ENCODE assay signal across 25 cellular contexts in genomic region chr6:15147827-15148226, GRCh38.
DNase-seq lines count a peak whose midpoint lies in the region; ATAC-seq and TF ChIP-seq lines count a peak whose summit lies in the region.
"Had no signal": no experiment of that assay in that cellular context is flagged by ENCODE, and none has a peak within 500 bp of the region (broad histone marks: within the 10 kb centered on the region; RNA-seq: fewer than 3 reads in every experiment).

No MANE protein-coding gene starts in this region.

- no peaks in the 10 kb centered on the region for H3K9me3 ChIP-seq in breast epithelium
- H3K9me3 ChIP-seq in esophagus (ENCODE audit: control insufficient read depth in 2 of 2, insufficient read depth in 1 of 2, low read depth in 1 of 2, low read length in 1 of 2) = no peaks in the 10 kb centered on the region
- H3K9me3 ChIP-seq: BE2C, lower lobe of right lung, tibial artery had no signal

- POLR2A ChIA-PET in MCF 10A (lab: Yijun Ruan, JAX) (interaction anchor here (0.7 to 1.0 kb wide), 2 partner anchors 99 to 108 kb away, joined by 3 to 7 read pairs; no protein-coding TSS in a partner anchor), RWPE1 (lab: Yijun Ruan, JAX; ENCODE audit: low non-redundant PET) (no interaction called here)

- H3K4me1 ChIP-seq in breast epithelium = no peaks in the 10 kb centered on the region
- peaks cover 0 to 7% of the 10 kb centered on the region in 2 donors for H3K4me1 ChIP-seq in esophagus (ENCODE audit: control insufficient read depth in 2 of 2, insufficient read depth in 2 of 2, low read length in 1 of 2)
- H3K4me1 ChIP-seq: BE2C, lower lobe of right lung, tibial artery had no signal

- ATAC-seq in stimulated activated naive B cell treated with anti-CD40 and anti-IgM and Interleukin-4, amounts not matched to agents 10 μg/mL and 1 μg/mL and 100 μg/mL, for 72 hours (replicated peaks) = no peak
- ATAC-seq: activated CD8-positive, alpha-beta T cell treated with anti-CD3 and anti-CD28 coated beads for 36 hours; lower lobe of right lung had no signal

- H3K27ac ChIP-seq in breast epithelium (no peak overlapping the region), RWPE1 (peak overlapping the region; percentile 70), esophagus (ENCODE audit: low read depth in 2 of 2, low read length in 1 of 2) (peak overlapping the region; percentile 51 to 58)
- H3K27ac ChIP-seq: KMS-11, lower lobe of right lung, tibial artery had no signal

- H3K4me3 Mint-ChIP-seq in MCF 10A (ENCODE audit: unreplicated experiment) = no peak overlapping the region
- H3K4me3 Mint-ChIP-seq in stimulated activated naive B cell treated with anti-CD40 and anti-IgM and Interleukin-4, amounts not matched to agents 10 μg/mL and 1 μg/mL and 100 μg/mL, for 72 hours = no peak overlapping the region
- H3K4me3 Mint-ChIP-seq: activated CD8-positive, alpha-beta T cell treated with anti-CD3 and anti-CD28 coated beads for 36 hours; activated naive CD4-positive, alpha-beta T cell treated with anti-CD3 and anti-CD28 coated beads, Interleukin-2, amount 10 ng/mL, durations not matched to agents 7 days and 5 days; central memory CD8-positive, alpha-beta T cell; H9; stimulated activated naive CD8-positive, alpha-beta T cell treated with anti-CD3 and anti-CD28 coated beads, Interleukin-15, Interleukin-2, amounts not matched to agents 100 ng/mL and 50 ng/mL, for 24 hours had no signal

- H3K9me3 Mint-ChIP-seq in MCF 10A (ENCODE audit: unreplicated experiment) = peaks cover 6% of the 10 kb centered on the region
- H3K9me3 Mint-ChIP-seq in stimulated activated naive B cell treated with anti-CD40 and anti-IgM and Interleukin-4, amounts not matched to agents 10 μg/mL and 1 μg/mL and 100 μg/mL, for 72 hours = no peaks in the 10 kb centered on the region
- H3K9me3 Mint-ChIP-seq: activated CD8-positive, alpha-beta T cell treated with anti-CD3 and anti-CD28 coated beads for 36 hours; activated naive CD4-positive, alpha-beta T cell treated with anti-CD3 and anti-CD28 coated beads, Interleukin-2, amount 10 ng/mL, durations not matched to agents 7 days and 5 days; central memory CD8-positive, alpha-beta T cell; H9; stimulated activated naive CD8-positive, alpha-beta T cell treated with anti-CD3 and anti-CD28 coated beads, Interleukin-15, Interleukin-2, amounts not matched to agents 100 ng/mL and 50 ng/mL, for 24 hours had no signal

- TF ChIP-seq POLR2A in breast epithelium (IDR thresholded peaks at IDR 0.05) = no peak

- TF ChIP-seq CTCF in MCF 10A (IDR thresholded peaks at IDR 0.05; ENCODE audit: unreplicated experiment) (no peak), breast epithelium (IDR thresholded peaks at IDR 0.05) (no peak), RWPE1 (conservative IDR thresholded peaks at IDR 0.05; ENCODE audit: low read depth) (no peak)

- no peaks in the 10 kb centered on the region for H3K27me3 ChIP-seq in breast epithelium
- H3K27me3 ChIP-seq in esophagus (ENCODE audit: control insufficient read depth in 1 of 2, insufficient read depth in 2 of 2, low read length in 2 of 2) = no peaks in the 10 kb centered on the region
- H3K27me3 ChIP-seq: BE2C had no signal

- DNase-seq in MCF 10A (ENCODE audit: unreplicated experiment) = no peak
- DNase-seq in breast epithelium (ENCODE audit: low spot score in 2 of 2) = no peak
- DNase-seq in RWPE1 (ENCODE audit: low spot score) = no peak
- DNase-seq in stimulated activated naive B cell treated with anti-CD40 and anti-IgM and Interleukin-4, amounts not matched to agents 10 μg/mL and 1 μg/mL and 100 μg/mL, for 72 hours = no peak
- DNase-seq in activated CD8-positive, alpha-beta memory T cell treated with anti-CD3 and anti-CD28 coated beads, Interleukin-2, amount 50 U/mL, for 4 hours = no peak
- DNase-seq in DMS153 treated with DMSO at 0.1 percent for 48 hours (lab: John Stamatoyannopoulos, UW; ENCODE audit: unreplicated experiment) = no peak
- no peak for DNase-seq in activated naive CD4-positive, alpha-beta T cell (lab: John Stamatoyannopoulos, UW)
- DNase-seq: 8988T; activated CD8-positive, alpha-beta T cell treated with anti-CD3 and anti-CD28 coated beads for 36 hours; activated naive CD4-positive, alpha-beta T cell treated with anti-CD3 and anti-CD28 coated beads, Interleukin-2, amount 10 ng/mL, durations not matched to agents 7 days and 5 days; activated T-cell treated with anti-CD3 and anti-CD28 coated beads, Interleukin-2, amount 50 U/mL, for 1 hour; BE2C; foreskin melanocyte; H9; hypothalamus; kidney; lower lobe of right lung; NCI-H526; stimulated activated CD4-positive, alpha-beta T cell treated with anti-CD3 and anti-CD28 coated beads, Interleukin-2, amount 100 ng/mL, for 48 hours; tibial artery had no signal

- no TSS peak for BruUV-seq in MCF 10A (replicated peaks; lab: Mats Ljungman, UMichigan)

- H3K4me1 Mint-ChIP-seq in MCF 10A (ENCODE audit: insufficient read depth, unreplicated experiment) = peaks cover 12% of the 10 kb centered on the region
- H3K4me1 Mint-ChIP-seq in stimulated activated naive B cell treated with anti-CD40 and anti-IgM and Interleukin-4, amounts not matched to agents 10 μg/mL and 1 μg/mL and 100 μg/mL, for 72 hours = peaks cover 24 to 44% of the 10 kb centered on the region in 2 donors
- H3K4me1 Mint-ChIP-seq: activated naive CD4-positive, alpha-beta T cell treated with anti-CD3 and anti-CD28 coated beads, Interleukin-2, amount 10 ng/mL, durations not matched to agents 7 days and 5 days; central memory CD8-positive, alpha-beta T cell had no signal

- no peaks in the 10 kb centered on the region for H3K36me3 Mint-ChIP-seq in MCF 10A (ENCODE audit: insufficient read depth, unreplicated experiment)
- no peaks in the 10 kb centered on the region for H3K36me3 Mint-ChIP-seq in stimulated activated naive B cell treated with anti-CD40 and anti-IgM and Interleukin-4, amounts not matched to agents 10 μg/mL and 1 μg/mL and 100 μg/mL, for 72 hours
- H3K36me3 Mint-ChIP-seq: activated naive CD4-positive, alpha-beta T cell treated with anti-CD3 and anti-CD28 coated beads, Interleukin-2, amount 10 ng/mL, durations not matched to agents 7 days and 5 days had no signal

- H3K4me3 ChIP-seq in breast epithelium (no peak overlapping the region), esophagus (ENCODE audit: low read depth in 1 of 2, low read length in 2 of 2) (no peak overlapping the region)
- H3K4me3 ChIP-seq: lower lobe of right lung, skin epidermis, tibial artery had no signal

- H3K36me3 ChIP-seq in breast epithelium (no peaks in the 10 kb centered on the region), esophagus (ENCODE audit: control insufficient read depth in 2 of 2, insufficient read depth in 2 of 2, low read length in 1 of 2) (no peaks in the 10 kb centered on the region)
- H3K36me3 ChIP-seq: BE2C, lower lobe of right lung, tibial artery had no signal

- CTCF ChIA-PET in MCF 10A (lab: Yijun Ruan, JAX) = interaction anchor here (0.7 kb wide), 2 partner anchors 435 to 679 kb away, joined by 3 read pairs; no protein-coding TSS in a partner anchor
- CTCF ChIA-PET in RWPE1 (lab: Yijun Ruan, JAX) = no interaction called here

- H3K27ac Mint-ChIP-seq in MCF 10A (ENCODE audit: low read depth, unreplicated experiment) = peak overlapping the region; percentile 78
- H3K27ac Mint-ChIP-seq in stimulated activated naive B cell treated with anti-CD40 and anti-IgM and Interleukin-4, amounts not matched to agents 10 μg/mL and 1 μg/mL and 100 μg/mL, for 72 hours = peak overlapping the region; percentile 47
- H3K27ac Mint-ChIP-seq: activated CD8-positive, alpha-beta T cell treated with anti-CD3 and anti-CD28 coated beads for 36 hours; activated naive CD4-positive, alpha-beta T cell treated with anti-CD3 and anti-CD28 coated beads, Interleukin-2, amount 10 ng/mL, durations not matched to agents 7 days and 5 days; H9; stimulated activated naive CD8-positive, alpha-beta T cell treated with anti-CD3 and anti-CD28 coated beads, Interleukin-15, Interleukin-2, amounts not matched to agents 100 ng/mL and 50 ng/mL, for 24 hours had no signal

- 84 to 90% methylated on average over 5 of the region's 5 CpGs for WGBS in esophagus, 2 donors

- intact Hi-C loops in MCF 10A (cut with micrococcal nuclease) = no loop called here
- intact Hi-C loops in breast epithelium (cut with DNase I; ENCODE audit: low total_unique reads) = no loop called here

- H3K27me3 Mint-ChIP-seq in MCF 10A (ENCODE audit: insufficient read depth, unreplicated experiment) = no peaks in the 10 kb centered on the region
- H3K27me3 Mint-ChIP-seq in stimulated activated naive B cell treated with anti-CD40 and anti-IgM and Interleukin-4, amounts not matched to agents 10 μg/mL and 1 μg/mL and 100 μg/mL, for 72 hours = no peaks in the 10 kb centered on the region
- H3K27me3 Mint-ChIP-seq: activated CD8-positive, alpha-beta T cell treated with anti-CD3 and anti-CD28 coated beads for 36 hours; stimulated activated naive CD8-positive, alpha-beta T cell treated with anti-CD3 and anti-CD28 coated beads, Interleukin-15, Interleukin-2, amounts not matched to agents 100 ng/mL and 50 ng/mL, for 24 hours had no signal

Comparison
In these comparisons a context has a peak if more than half of its experiments do, and no peak if none do; other contexts are left out.
1. H3K27ac ChIP-seq: peak in RWPE1 (single experiment) and esophagus (2 of 2); none in breast epithelium (0 of 2).